29 cellular contexts compared by ENCODE assay signal in the genomic region with DNA sequence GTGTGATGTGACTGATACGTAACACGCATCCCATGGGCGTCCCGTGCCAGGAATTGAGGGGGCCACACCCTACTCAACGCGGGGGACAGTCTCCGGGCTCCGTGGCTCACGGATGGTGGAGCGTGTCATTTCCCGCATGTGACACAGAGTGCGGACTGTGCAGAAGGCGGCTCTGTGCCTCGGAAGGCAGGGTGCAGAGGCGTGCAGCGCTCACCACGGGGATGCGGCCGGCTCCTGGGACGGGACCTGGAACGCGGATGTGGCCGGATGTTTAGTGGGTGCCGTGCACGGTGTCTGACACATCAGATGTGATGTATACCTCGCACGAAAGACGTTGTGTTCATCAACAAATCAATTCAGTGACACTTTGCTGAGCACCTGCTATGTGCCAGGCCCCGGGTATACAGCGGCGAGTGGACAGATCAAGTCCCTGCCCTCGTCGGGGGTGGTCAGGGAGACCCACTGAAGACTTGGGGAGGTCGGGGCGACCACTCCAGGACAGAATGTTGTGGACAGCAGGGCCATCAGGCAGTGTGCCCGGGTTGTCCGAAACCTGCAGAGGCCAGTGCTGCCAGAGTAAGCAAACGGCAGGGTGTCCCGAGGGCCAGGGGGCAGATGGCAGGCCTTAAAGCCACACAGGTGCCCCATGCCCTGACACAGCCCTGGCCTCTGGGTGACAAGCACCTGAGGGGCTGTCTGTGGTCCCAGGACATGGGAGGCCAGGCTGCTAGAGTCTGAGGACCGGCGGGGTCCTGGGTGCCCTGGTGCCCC.
"Had no signal": no experiment of that assay in that cellular context is flagged by ENCODE, and none has a peak within 500 bp of the region (broad histone marks: within the 10 kb centered on the region; RNA-seq: fewer than 3 reads in every experiment).

No MANE protein-coding gene starts in this region.

- H3K36me3 ChIP-seq: SJCRH30 had no signal

- H3K9me3 ChIP-seq: SJCRH30 had no signal

- H3K27me3 ChIP-seq: SJCRH30 had no signal

- H3K4me3 ChIP-seq: SJCRH30 had no signal

- H3K27ac ChIP-seq: RWPE1, SJCRH30 had no signal

- ATAC-seq: activated naive CD4-positive, alpha-beta T cell treated with anti-CD3 and anti-CD28 coated beads, Interleukin-2, amount 50 U/mL, for 72 hours; activated naive CD8-positive, alpha-beta T cell treated with anti-CD3 and anti-CD28 coated beads, Interleukin-2, amount 50 U/mL, for 24 hours; activated T-cell treated with anti-CD3 and anti-CD28 coated beads, Interleukin-2, amount 50 U/mL, for 4 hours; Panc1; T-helper 17 cell had no signal

- DNase-seq: activated CD4-positive, alpha-beta memory T cell treated with anti-CD3 and anti-CD28 coated beads for 36 hours; activated CD4-positive, alpha-beta T cell treated with anti-CD3 and anti-CD28 coated beads, Interleukin-2, amount 10 ng/mL, durations not matched to agents 7 days and 5 days; activated CD4-positive, CD25-positive, alpha-beta regulatory T cell; activated CD8-positive, alpha-beta memory T cell treated with anti-CD3 and anti-CD28 coated beads for 24 hours; activated effector memory CD4-positive, alpha-beta T cell treated with anti-CD3 and anti-CD28 coated beads, Interleukin-2, amount 50 U/mL, for 16 hours; activated naive CD4-positive, alpha-beta T cell treated with Interleukin-2 at 50 U/mL for 16 hours; activated naive CD8-positive, alpha-beta T cell treated with anti-CD3 and anti-CD28 coated beads, Interleukin-2, amount 50 U/mL, for 24 hours; activated T-cell treated with anti-CD3 and anti-CD28 coated beads, Interleukin-2, amount 50 U/mL, for 4 hours; amygdala; NCI-H1048; NCI-H1694; NCI-H2029; NCI-H2107; NCI-H2171 treated with DMSO at 0.1 percent for 48 hours; NCI-H226; NCI-H526; NCI-H774; NK-92 treated with Interleukin-12 subunit alpha and Interleukin-12 subunit beta, amount 100 ng/mL, for 24 hours; OCI-M1; Right ventricle myocardium superior; SJCRH30; T-helper 17 cell; T-helper 9 cell had no signal

- FAIRE-seq: astrocyte, colon, TTC549 had no signal
